Comparison of ENCODE assay signal across 15 cellular contexts in the genomic region with DNA sequence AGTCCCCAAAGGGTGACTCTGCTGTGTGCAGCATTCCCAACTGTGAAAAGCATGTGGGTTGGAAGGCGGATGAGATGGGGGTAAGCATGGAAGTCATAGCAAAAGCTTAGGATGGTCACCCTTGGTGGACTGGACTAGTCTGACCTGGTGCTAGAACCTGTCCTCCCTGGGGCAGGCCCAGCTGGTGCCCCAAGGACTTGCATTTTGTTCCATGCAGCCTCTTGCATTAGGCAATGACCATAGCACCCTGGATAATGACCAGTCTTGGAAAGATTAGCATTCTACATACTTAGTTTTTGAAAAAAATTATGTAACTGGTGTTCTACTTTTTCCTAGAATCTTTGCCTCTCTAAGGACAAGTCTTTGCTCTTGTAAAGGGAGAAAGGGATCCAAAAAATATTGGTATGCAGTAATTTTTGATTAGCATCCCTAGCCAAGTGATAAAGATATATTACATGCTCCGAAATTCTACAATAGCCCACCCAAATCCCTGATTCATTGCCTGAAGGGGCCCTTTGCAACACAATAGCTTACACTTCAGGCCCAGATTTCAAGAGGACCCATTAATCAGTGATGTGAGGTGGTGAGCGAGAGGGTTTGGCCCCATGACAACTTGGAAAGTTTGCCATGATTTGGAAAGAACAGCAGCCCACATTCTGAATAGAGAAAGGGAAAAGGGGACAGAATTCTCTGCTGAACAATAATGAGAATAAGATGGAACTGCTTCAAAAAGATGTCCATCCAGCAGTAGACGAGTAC.
DNase-seq lines count a peak whose midpoint lies in the region; ATAC-seq and TF ChIP-seq lines count a peak whose summit lies in the region.
"Had no signal": no experiment of that assay in that cellular context is flagged by ENCODE, and none has a peak within 500 bp of the region (broad histone marks: within the 10 kb centered on the region; RNA-seq: fewer than 3 reads in every experiment).

No MANE protein-coding gene starts in this region.

- CTCF ChIA-PET in WTC11 (lab: Charles Lee), result no interaction called here
- CTCF ChIA-PET in activated CD4-positive, alpha-beta memory T cell treated with anti-CD3 and anti-CD28 coated beads, Interleukin-2, amount 10 ng/mL, durations not matched to agents 7 days and 5 days (lab: Charles Lee), result no interaction called here

- H3K4me1 Mint-ChIP-seq in activated CD4-positive, alpha-beta T cell treated with anti-CD3 and anti-CD28 coated beads, Interleukin-2, amount 10 ng/mL, durations not matched to agents 24 days and 14 days, result no peaks in the 10 kb centered on the region
- H3K4me1 Mint-ChIP-seq in WTC11, result peaks cover 11% of the 10 kb centered on the region; the same call in 1 of the 2 replicates
- no peaks in the 10 kb centered on the region for H3K4me1 Mint-ChIP-seq in activated CD4-positive, alpha-beta memory T cell treated with anti-CD3 and anti-CD28 coated beads, Interleukin-2, amount 10 ng/mL, durations not matched to agents 7 days and 5 days
- H3K4me1 Mint-ChIP-seq: activated naive CD8-positive, alpha-beta T cell treated with anti-CD3 and anti-CD28 coated beads for 36 hours had no signal

- no peak overlapping the region for H3K4me3 Mint-ChIP-seq in activated CD4-positive, alpha-beta T cell treated with anti-CD3 and anti-CD28 coated beads, Interleukin-2, amount 10 ng/mL, durations not matched to agents 24 days and 14 days
- no peak overlapping the region for H3K4me3 Mint-ChIP-seq in WTC11
- no peak overlapping the region for H3K4me3 Mint-ChIP-seq in activated CD4-positive, alpha-beta memory T cell treated with anti-CD3 and anti-CD28 coated beads, Interleukin-2, amount 10 ng/mL, durations not matched to agents 7 days and 5 days
- H3K4me3 Mint-ChIP-seq: activated naive CD8-positive, alpha-beta T cell treated with anti-CD3 and anti-CD28 coated beads for 36 hours; effector memory CD8-positive, alpha-beta T cell had no signal

- no peaks in the 10 kb centered on the region for H3K36me3 Mint-ChIP-seq in activated CD4-positive, alpha-beta T cell treated with anti-CD3 and anti-CD28 coated beads, Interleukin-2, amount 10 ng/mL, durations not matched to agents 24 days and 14 days (ENCODE audit: low read depth)
- H3K36me3 Mint-ChIP-seq in WTC11, result no peaks in the 10 kb centered on the region
- H3K36me3 Mint-ChIP-seq in activated CD4-positive, alpha-beta memory T cell treated with anti-CD3 and anti-CD28 coated beads, Interleukin-2, amount 10 ng/mL, durations not matched to agents 7 days and 5 days (ENCODE audit: low read depth), result no peaks in the 10 kb centered on the region
- H3K36me3 Mint-ChIP-seq: activated naive CD8-positive, alpha-beta T cell treated with anti-CD3 and anti-CD28 coated beads for 36 hours had no signal

- H3K27me3 ChIP-seq in Peyer's patch (no peaks in the 10 kb centered on the region), muscle layer of colon (ENCODE audit: control insufficient read depth in 1 of 2, insufficient read depth in 2 of 2, low read length in 2 of 2) (no peaks in the 10 kb centered on the region)

- H3K27ac ChIP-seq in Peyer's patch (peak overlapping the region; percentile 22 to 70 (median 40)), muscle layer of colon (ENCODE audit: low read depth, low read length) (peak overlapping the region; percentile 36)

- H3K9me3 Mint-ChIP-seq in activated CD4-positive, alpha-beta T cell treated with anti-CD3 and anti-CD28 coated beads, Interleukin-2, amount 10 ng/mL, durations not matched to agents 24 days and 14 days, result no peaks in the 10 kb centered on the region
- no peaks in the 10 kb centered on the region for H3K9me3 Mint-ChIP-seq in WTC11
- no peaks in the 10 kb centered on the region for H3K9me3 Mint-ChIP-seq in activated CD4-positive, alpha-beta memory T cell treated with anti-CD3 and anti-CD28 coated beads, Interleukin-2, amount 10 ng/mL, durations not matched to agents 7 days and 5 days
- H3K9me3 Mint-ChIP-seq: activated naive CD8-positive, alpha-beta T cell treated with anti-CD3 and anti-CD28 coated beads for 36 hours; effector memory CD8-positive, alpha-beta T cell had no signal

- H3K27ac Mint-ChIP-seq in activated CD4-positive, alpha-beta T cell treated with anti-CD3 and anti-CD28 coated beads, Interleukin-2, amount 10 ng/mL, durations not matched to agents 24 days and 14 days, result no peak overlapping the region
- no peak overlapping the region for H3K27ac Mint-ChIP-seq in WTC11
- H3K27ac Mint-ChIP-seq in activated CD4-positive, alpha-beta memory T cell treated with anti-CD3 and anti-CD28 coated beads, Interleukin-2, amount 10 ng/mL, durations not matched to agents 7 days and 5 days, result no peak overlapping the region
- H3K27ac Mint-ChIP-seq: activated naive CD8-positive, alpha-beta T cell treated with anti-CD3 and anti-CD28 coated beads for 36 hours; effector memory CD8-positive, alpha-beta T cell had no signal

- no peaks in the 10 kb centered on the region for H3K36me3 ChIP-seq in Peyer's patch
- H3K36me3 ChIP-seq in muscle layer of colon (ENCODE audit: insufficient read depth, low read length), result no peaks in the 10 kb centered on the region

- TF ChIP-seq POLR2A in Peyer's patch (IDR thresholded peaks at IDR 0.05), result no peak

- H3K9me3 ChIP-seq in Peyer's patch (no peaks in the 10 kb centered on the region), muscle layer of colon (ENCODE audit: low read length) (no peaks in the 10 kb centered on the region)

- intact Hi-C loops in activated CD4-positive, alpha-beta T cell treated with anti-CD3 and anti-CD28 coated beads, Interleukin-2, amount 10 ng/mL, durations not matched to agents 24 days and 14 days (cut with micrococcal nuclease), result no loop called here

- TF ChIP-seq CTCF in Peyer's patch (IDR thresholded peaks at IDR 0.05) (no peak), fibroblast of mammary gland (conservative IDR thresholded peaks at IDR 0.05; ENCODE audit: control insufficient read depth, insufficient read depth, low read depth, low read length) (no peak), WTC11 (IDR thresholded peaks at IDR 0.05) (no peak)

- POLR2A ChIA-PET in WTC11 (lab: Charles Lee), result no interaction called here
- POLR2A ChIA-PET in activated CD4-positive, alpha-beta memory T cell treated with anti-CD3 and anti-CD28 coated beads, Interleukin-2, amount 10 ng/mL, durations not matched to agents 7 days and 5 days (lab: Charles Lee), result no interaction called here

- no peak overlapping the region for H3K9ac ChIP-seq in muscle layer of colon (ENCODE audit: low read length)

- H3K27me3 Mint-ChIP-seq in activated CD4-positive, alpha-beta T cell treated with anti-CD3 and anti-CD28 coated beads, Interleukin-2, amount 10 ng/mL, durations not matched to agents 24 days and 14 days, result peaks cover 5% of the 10 kb centered on the region
- H3K27me3 Mint-ChIP-seq in WTC11 (ENCODE audit: low read depth), result no peaks in the 10 kb centered on the region
- H3K27me3 Mint-ChIP-seq in activated CD4-positive, alpha-beta memory T cell treated with anti-CD3 and anti-CD28 coated beads, Interleukin-2, amount 10 ng/mL, durations not matched to agents 7 days and 5 days, result no peaks in the 10 kb centered on the region
- H3K27me3 Mint-ChIP-seq: activated naive CD8-positive, alpha-beta T cell treated with anti-CD3 and anti-CD28 coated beads for 36 hours; effector memory CD8-positive, alpha-beta T cell had no signal

- DNase-seq in Peyer's patch (peak in 1 of 3 donors; percentile 54), fibroblast of mammary gland (ENCODE audit: low read depth) (peak; percentile 77), superior temporal gyrus (ENCODE audit: extremely low spot score) (peak; percentile 41), WTC11 (ENCODE audit: low spot score) (no peak)
- no peak for DNase-seq in activated T-cell treated with anti-CD3 and anti-CD28 coated beads, Interleukin-2, amount 50 U/mL, for 48 hours
- DNase-seq in activated CD4-positive, alpha-beta T cell treated with anti-CD3 and anti-CD28 coated beads, Interleukin-2, amount 10 ng/mL, durations not matched to agents 24 days and 14 days, result no peak
- no peak for DNase-seq in activated CD4-positive, alpha-beta memory T cell treated with anti-CD3 and anti-CD28 coated beads, Interleukin-2, amount 10 ng/mL, durations not matched to agents 7 days and 5 days
- DNase-seq: activated CD4-positive, alpha-beta T cell treated with anti-CD3 and anti-CD28 coated beads, Interleukin-2, amount 50 U/mL, for 1 hour; activated naive CD8-positive, alpha-beta T cell treated with anti-CD3 and anti-CD28 coated beads for 36 hours; activated T-cell treated with anti-CD3 and anti-CD28 coated beads, Interleukin-2, amount 50 U/mL, for 1 hour; central memory CD4-positive, alpha-beta T cell; effector memory CD8-positive, alpha-beta T cell; NCI-H187; stimulated activated CD4-positive, alpha-beta T cell treated with anti-CD3 and anti-CD28 coated beads, Interleukin-4, amount 100 ng/mL, for 24 hours had no signal

- no peak for ATAC-seq in WTC11
- ATAC-seq: effector memory CD8-positive, alpha-beta T cell had no signal

- H3K4me3 ChIP-seq in Peyer's patch (no peak overlapping the region), fibroblast of mammary gland (ENCODE audit: control insufficient read depth, low read depth, low read length) (no peak overlapping the region), muscle layer of colon (ENCODE audit: low read depth in 1 of 2, low read length in 2 of 2) (no peak overlapping the region)

- H3K4me1 ChIP-seq in Peyer's patch (no peaks in the 10 kb centered on the region), muscle layer of colon (ENCODE audit: insufficient read depth, low read length) (peaks cover 64% of the 10 kb centered on the region)

TF ChIP-seq in WTC11, 78 proteins besides CTCF, POLR2A, EP300 and RAD21 (continues in another document):
- no peak for TF ChIP-seq SMAD4 (CRISPR knock-in tag; IDR thresholded peaks at IDR 0.05)
- TF ChIP-seq JAZF1 (CRISPR knock-in tag; IDR thresholded peaks at IDR 0.05), result no peak
- TF ChIP-seq, protein P1, sequence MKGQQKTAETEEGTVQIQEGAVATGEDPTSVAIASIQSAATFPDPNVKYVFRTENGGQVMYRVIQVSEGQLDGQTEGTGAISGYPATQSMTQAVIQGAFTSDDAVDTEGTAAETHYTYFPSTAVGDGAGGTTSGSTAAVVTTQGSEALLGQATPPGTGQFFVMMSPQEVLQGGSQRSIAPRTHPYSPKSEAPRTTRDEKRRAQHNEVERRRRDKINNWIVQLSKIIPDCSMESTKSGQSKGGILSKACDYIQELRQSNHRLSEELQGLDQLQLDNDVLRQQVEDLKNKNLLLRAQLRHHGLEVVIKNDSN (CRISPR knock-in tag; IDR thresholded peaks at IDR 0.05), result no peak
- no peak for TF ChIP-seq FOXJ3 (CRISPR knock-in tag; IDR thresholded peaks at IDR 0.05; ENCODE audit: borderline replicate concordance)

Comparison
In these comparisons a context has a peak if more than half of its experiments do, and no peak if none do; other contexts are left out.
1. DNase-seq: peak in fibroblast of mammary gland (single experiment) and superior temporal gyrus (single experiment); none in activated T-cell treated with anti-CD3 and anti-CD28 coated beads, Interleukin-2, amount 50 U/mL, for 48 hours (0 of 2), activated CD4-positive, alpha-beta T cell treated with anti-CD3 and anti-CD28 coated beads, Interleukin-2, amount 10 ng/mL, durations not matched to agents 24 days and 14 days (single experiment), WTC11 (single experiment) and activated CD4-positive, alpha-beta memory T cell treated with anti-CD3 and anti-CD28 coated beads, Interleukin-2, amount 10 ng/mL, durations not matched to agents 7 days and 5 days (single experiment).